In genomic region chr14:32367501-32367900, GRCh38 we compare ENCODE assay signal across 25 cellular contexts. TPM values are rescaled to one million over a fixed set of nuclear protein-coding genes. Genes with fewer than 3 reads are reported as not detected.
A peak's percentile ranks its signal among the peaks of the same experiment; 100 is the strongest.
DNase-seq lines count a peak whose midpoint lies in the region; ATAC-seq, FAIRE-seq and TF ChIP-seq lines count a peak whose summit lies in the region.
"Had no signal": no experiment of that assay in that cellular context is flagged by ENCODE, and none has a peak within 500 bp of the region (broad histone marks: within the 10 kb centered on the region; RNA-seq: fewer than 3 reads in every experiment).

No MANE protein-coding gene starts in this region.

- no peak overlapping the region for H3K4me3 ChIP-seq in Loucy (ENCODE audit: low read length, poor library complexity, severe bottlenecking)
- H3K4me3 ChIP-seq in astrocyte (ENCODE audit: insufficient read depth, low read depth, low read length), result no peak overlapping the region
- H3K4me3 ChIP-seq in fibroblast of the aortic adventitia (ENCODE audit: low read depth, low read length), result no peak overlapping the region
- no peak overlapping the region for H3K4me3 ChIP-seq in kidney (ENCODE audit: low read length in 2 of 2)
- H3K4me3 ChIP-seq in gastrocnemius medialis, result no peak overlapping the region
- H3K4me3 ChIP-seq: colonic mucosa, psoas muscle, spleen had no signal

- no peaks in the 10 kb centered on the region for H3K9me2 ChIP-seq in Loucy (replicated peaks; ENCODE audit: low read depth, low read length)

- no peaks in the 10 kb centered on the region for H3K27me3 ChIP-seq in Loucy (ENCODE audit: insufficient read depth, low read length, poor library complexity, severe bottlenecking)
- no peaks in the 10 kb centered on the region for H3K27me3 ChIP-seq in astrocyte (ENCODE audit: insufficient read depth, low read length)
- H3K27me3 ChIP-seq in gastrocnemius medialis, result no peaks in the 10 kb centered on the region
- H3K27me3 ChIP-seq: colonic mucosa, spleen had no signal

- DNase-seq in astrocyte (ENCODE audit: low read depth) (peak; percentile 33), fibroblast of the aortic adventitia (ENCODE audit: low read depth) (peak; percentile 47), stromal cell of bone marrow (ENCODE audit: low read depth) (peak; percentile 28), kidney (no peak), gastrocnemius medialis (no peak), cerebellar nuclear complex (lab: John Stamatoyannopoulos, UW) (no peak)
- DNase-seq: activated CD4-positive, alpha-beta T cell treated with anti-CD3 and anti-CD28 coated beads, Interleukin-2, amount 50 U/mL, for 4 hours; activated gamma-delta T cell treated with Interleukin-2 at 50 U/mL for 16 hours; aorta; CD4-positive, alpha-beta T cell; colonic mucosa; left colon; NCI-H1930; NCI-H510A; psoas muscle; SHP77; spleen; T-helper 17 cell; WERI-Rb-1 had no signal

- H3F3A ChIP-seq in Loucy (ENCODE audit: low read depth), result peaks cover 8% of the 10 kb centered on the region; the same call in 1 of the 2 replicates

- TF ChIP-seq POLR2A in gastrocnemius medialis (IDR thresholded peaks at IDR 0.05), result no peak

- 0 out of 2 replicates have a peak overlapping the region, but pooled peaks have one; percentile 34 for H2AFZ ChIP-seq in Loucy (ENCODE audit: low read length)
- no peak overlapping the region for H2AFZ ChIP-seq in astrocyte (ENCODE audit: low read depth, low read length)

- H3K9ac ChIP-seq in Loucy (ENCODE audit: low read depth, low read length, poor library complexity, severe bottlenecking) (no peak overlapping the region), astrocyte (ENCODE audit: low read length) (no peak overlapping the region), kidney (ENCODE audit: low read length in 2 of 2) (no peak overlapping the region)

- TF ChIP-seq CTCF in Loucy (conservative IDR thresholded peaks at IDR 0.05; ENCODE audit: low read length), result no peak
- TF ChIP-seq CTCF in astrocyte (IDR thresholded peaks at IDR 0.05; ENCODE audit: insufficient read depth, low read depth, low read length), result no peak
- TF ChIP-seq CTCF in fibroblast of the aortic adventitia (IDR thresholded peaks at IDR 0.05; ENCODE audit: insufficient read depth, low read length), result no peak
- no peak for TF ChIP-seq CTCF in kidney (IDR thresholded peaks at IDR 0.05; ENCODE audit: borderline replicate concordance, extremely low read depth, insufficient read depth)
- TF ChIP-seq CTCF in gastrocnemius medialis (IDR thresholded peaks at IDR 0.05 in 4 of 5, conservative IDR thresholded peaks at IDR 0.05 in 1 of 5), result no peak

- FAIRE-seq in astrocyte (lab: Jason Lieb, UNC), result no peak
- no peak for FAIRE-seq in kidney (lab: Jason Lieb, UNC)
- FAIRE-seq: endometrium, GM12892 had no signal

- H3K4me1 ChIP-seq in Loucy (ENCODE audit: insufficient read depth, low read length, poor library complexity, severe bottlenecking) (peaks cover 58% of the 10 kb centered on the region), astrocyte (ENCODE audit: insufficient read depth, low read length) (peaks cover 36% of the 10 kb centered on the region), kidney (ENCODE audit: control insufficient read depth in 1 of 2, insufficient read depth in 1 of 2, low read depth in 1 of 2, low read length in 2 of 2) (no peaks in the 10 kb centered on the region), gastrocnemius medialis (peaks cover 10 to 24% of the 10 kb centered on the region in 2 donors)
- H3K4me1 ChIP-seq: colonic mucosa, spleen had no signal

- no peak for ATAC-seq in GM18858 (IDR thresholded peaks at IDR 0.05; ENCODE audit: unreplicated experiment)
- no peak for ATAC-seq in gastrocnemius medialis
- ATAC-seq: left colon, T-helper 17 cell had no signal

- peaks cover 2% of the 10 kb centered on the region for H3K27me3 Mint-ChIP-seq in astrocyte (ENCODE audit: low read depth, unreplicated experiment)
- H3K27me3 Mint-ChIP-seq: CD4-positive, alpha-beta T cell had no signal

- intact Hi-C loops in kidney (cut with DNase I), result no loop called here
- intact Hi-C loops in gastrocnemius medialis (cut with DNase I; ENCODE audit: low total_unique reads), result no loop called here

- peaks cover 28% of the 10 kb centered on the region for H3K4me1 Mint-ChIP-seq in astrocyte (ENCODE audit: low read depth, unreplicated experiment)
- H3K4me1 Mint-ChIP-seq: T-helper 17 cell had no signal

- no peak overlapping the region for H3K27ac Mint-ChIP-seq in astrocyte (ENCODE audit: unreplicated experiment)
- H3K27ac Mint-ChIP-seq: CD4-positive, alpha-beta T cell; T-helper 17 cell had no signal

- H3K4me2 ChIP-seq in Loucy (ENCODE audit: low read depth, low read length, poor library complexity, severe bottlenecking) (peak overlapping the region; percentile 21), astrocyte (ENCODE audit: low read length) (no peak overlapping the region)

- H3K27ac ChIP-seq in astrocyte (ENCODE audit: low read depth, low read length), result peak overlapping the region; percentile 43
- no peak overlapping the region for H3K27ac ChIP-seq in kidney (ENCODE audit: low read depth in 2 of 2, low read length in 2 of 2)
- no peak overlapping the region for H3K27ac ChIP-seq in gastrocnemius medialis
- H3K27ac ChIP-seq: colonic mucosa, HL-60, psoas muscle, spleen, WERI-Rb-1 had no signal

- H3K79me2 ChIP-seq in Loucy (ENCODE audit: insufficient read depth, low read length) (no peaks in the 10 kb centered on the region), astrocyte (ENCODE audit: insufficient read depth, low read length) (no peaks in the 10 kb centered on the region)

- no peaks in the 10 kb centered on the region for H3K36me3 Mint-ChIP-seq in astrocyte (ENCODE audit: low read depth, unreplicated experiment)

- H4K20me1 ChIP-seq in Loucy (ENCODE audit: insufficient read depth, low read length, poor library complexity, severe bottlenecking) (no peaks in the 10 kb centered on the region), astrocyte (ENCODE audit: insufficient read depth, low read length) (no peaks in the 10 kb centered on the region)

- H3K9me3 ChIP-seq in Loucy (ENCODE audit: insufficient read depth, low read depth, low read length), result no peaks in the 10 kb centered on the region
- no peaks in the 10 kb centered on the region for H3K9me3 ChIP-seq in astrocyte (ENCODE audit: insufficient read depth, low read depth, low read length)
- no peaks in the 10 kb centered on the region for H3K9me3 ChIP-seq in kidney (ENCODE audit: control insufficient read depth in 1 of 2, low read length in 2 of 2)
- no peaks in the 10 kb centered on the region for H3K9me3 ChIP-seq in gastrocnemius medialis
- H3K9me3 ChIP-seq: colonic mucosa, psoas muscle, spleen had no signal

- in situ Hi-C loops in gastrocnemius medialis (cut with MboI; ENCODE audit: low sequenced_read_pairs in 4 of 4), result no loop called here

- peaks cover 3% of the 10 kb centered on the region for H3K9me3 Mint-ChIP-seq in astrocyte (ENCODE audit: unreplicated experiment)
- H3K9me3 Mint-ChIP-seq: CD4-positive, alpha-beta T cell; neural crest cell had no signal

- no peak overlapping the region for H3K4me3 Mint-ChIP-seq in astrocyte (ENCODE audit: unreplicated experiment)
- H3K4me3 Mint-ChIP-seq: CD4-positive, alpha-beta T cell; neural crest cell; T-helper 17 cell had no signal

- H3K36me3 ChIP-seq in Loucy (ENCODE audit: insufficient read depth, low read length), result no peaks in the 10 kb centered on the region
- no peaks in the 10 kb centered on the region for H3K36me3 ChIP-seq in astrocyte (ENCODE audit: insufficient read depth, low read length)
- no peaks in the 10 kb centered on the region for H3K36me3 ChIP-seq in kidney (ENCODE audit: control insufficient read depth in 1 of 2, insufficient read depth in 2 of 2, low read length in 2 of 2)
- H3K36me3 ChIP-seq in gastrocnemius medialis, result no peaks in the 10 kb centered on the region
- H3K36me3 ChIP-seq: colonic mucosa, spleen, WERI-Rb-1 had no signal

RNA-seq across cellular contexts. Expression of gene AKAP6, which starts 38.4 kb away (rescaled TPM):
- 2.8 and 3.4 TPM in 2 replicates for total RNA-seq in astrocyte
- 0.33 and 2.2 TPM in 2 replicates for total RNA-seq in fibroblast of the aortic adventitia (ENCODE audit: low replicate concordance)
- total RNA-seq in kidney, result 10.5 TPM
- 0.92 TPM for polyA plus RNA-seq in kidney (ENCODE audit: insufficient read depth, low read depth, low replicate concordance)
- 10 to 100 TPM; 23.2 to 59.2 (median 32.1) TPM for total RNA-seq in gastrocnemius medialis

Comparison
In these comparisons a context has a peak if more than half of its experiments do, and no peak if none do; other contexts are left out.
1. DNase-seq: peak in astrocyte (single experiment), fibroblast of the aortic adventitia (single experiment) and stromal cell of bone marrow (single experiment); none in kidney (single experiment), gastrocnemius medialis (0 of 2) and cerebellar nuclear complex (0 of 2).